1 cellular context compared by ENCODE assay signal in the genomic region with DNA sequence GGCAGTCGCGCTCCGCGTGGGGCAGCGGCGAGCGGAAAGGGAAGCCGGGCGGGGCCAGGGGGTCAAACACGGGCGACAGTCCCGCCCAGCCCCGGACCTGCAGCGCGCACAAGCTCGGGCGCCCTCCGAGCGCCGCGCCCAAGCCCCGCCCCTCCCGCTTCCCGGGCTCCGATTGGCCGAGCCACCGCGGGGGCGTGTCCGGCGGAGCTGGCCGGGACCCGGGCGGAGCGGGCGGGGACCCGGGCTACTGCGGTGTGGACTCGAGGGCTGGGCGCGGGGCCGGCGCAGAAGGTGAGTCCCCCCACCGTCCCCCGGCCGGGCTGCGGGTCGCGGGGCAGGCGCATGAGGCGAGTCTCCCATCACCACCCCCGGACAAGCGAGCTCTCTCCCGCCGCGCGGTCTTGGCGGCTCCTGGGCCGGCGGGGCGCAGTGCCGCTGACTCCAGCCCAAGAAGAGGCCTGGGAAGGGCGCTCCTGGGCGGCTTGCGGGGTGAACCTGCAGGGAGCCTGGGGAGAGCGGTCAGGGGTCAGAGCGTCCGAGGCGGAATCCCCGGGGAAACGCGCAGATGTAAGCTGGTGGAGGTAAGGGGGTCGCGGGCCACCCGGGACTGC.
A peak's percentile ranks its signal among the peaks of the same experiment; 100 is the strongest.
TF ChIP-seq lines count a peak whose summit lies in the region.

A gene with protein sequence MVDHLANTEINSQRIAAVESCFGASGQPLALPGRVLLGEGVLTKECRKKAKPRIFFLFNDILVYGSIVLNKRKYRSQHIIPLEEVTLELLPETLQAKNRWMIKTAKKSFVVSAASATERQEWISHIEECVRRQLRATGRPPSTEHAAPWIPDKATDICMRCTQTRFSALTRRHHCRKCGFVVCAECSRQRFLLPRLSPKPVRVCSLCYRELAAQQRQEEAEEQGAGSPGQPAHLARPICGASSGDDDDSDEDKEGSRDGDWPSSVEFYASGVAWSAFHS (plus strand): TSS at position 247 of the 611 bp plus-strand sequence. CDS start 8,379 bp downstream, outside the sequence.

TF ChIP-seq in HepG2, 621 proteins besides CTCF, POLR2A, EP300 and RAD21 (continued from another document and continues in another):
- TF ChIP-seq AGO2 (optimal IDR thresholded peaks at IDR 0.05; ENCODE audit: low read depth, low read length) (peak; percentile 15), ZNF232 (CRISPR knock-in tag; IDR thresholded peaks at IDR 0.05; ENCODE audit: borderline replicate concordance) (no peak), MATR3 (CRISPR knock-in tag; IDR thresholded peaks at IDR 0.05) (no peak), ZFY (CRISPR knock-in tag; IDR thresholded peaks at IDR 0.05) (peak; percentile 52), ARNT2 (CRISPR knock-in tag; IDR thresholded peaks at IDR 0.05; ENCODE audit: low read depth) (peak; percentile 45; the same call in 1 of the 2 replicates), ZNF567 (CRISPR knock-in tag; IDR thresholded peaks at IDR 0.05; ENCODE audit: borderline replicate concordance) (no peak), IRX3 (CRISPR knock-in tag; IDR thresholded peaks at IDR 0.05; ENCODE audit: borderline replicate concordance, low read depth) (no peak), NONO (IDR thresholded peaks at IDR 0.05) (no peak), NONO (CRISPR knock-in tag; conservative IDR thresholded peaks at IDR 0.05) (0 out of 2 replicates have a peak, but pooled peaks have one; percentile 34), ZNF24 (IDR thresholded peaks at IDR 0.05) (no peak), EED (CRISPR knock-in tag; IDR thresholded peaks at IDR 0.05) (no peak), NRL (CRISPR knock-in tag; IDR thresholded peaks at IDR 0.05; ENCODE audit: borderline replicate concordance) (no peak), ZNF274 (CRISPR knock-in tag; IDR thresholded peaks at IDR 0.05) (0 out of 2 replicates have a peak, but pooled peaks have one; percentile 64), ZNF44 (CRISPR knock-in tag; IDR thresholded peaks at IDR 0.05) (no peak), KDM2A (CRISPR knock-in tag; IDR thresholded peaks at IDR 0.05; ENCODE audit: borderline replicate concordance, low read depth) (peak; percentile 45; the same call in 1 of the 2 replicates), HDAC2 (CRISPR knock-in tag; IDR thresholded peaks at IDR 0.05) (no peak), ZNF331 (CRISPR knock-in tag; IDR thresholded peaks at IDR 0.05) (no peak), HNF4A (CRISPR knock-in tag; IDR thresholded peaks at IDR 0.05) (0 out of 2 replicates have a peak, but pooled peaks have one; percentile 2), TBP (CRISPR knock-in tag; IDR thresholded peaks at IDR 0.05) (no peak), CEBPB (IDR thresholded peaks at IDR 0.05; ENCODE audit: borderline replicate concordance, low read depth, low read length) (no peak), RBFOX2 (IDR thresholded peaks at IDR 0.05; ENCODE audit: low read depth, low read length) (peak; percentile 69; the same call in 1 of the 2 replicates), NAIF1 (CRISPR knock-in tag; IDR thresholded peaks at IDR 0.05; ENCODE audit: borderline replicate concordance) (no peak), POLR2AphosphoS2 (IDR thresholded peaks at IDR 0.05; ENCODE audit: low read depth, low read length) (no peak), CENPT (CRISPR knock-in tag; IDR thresholded peaks at IDR 0.05; ENCODE audit: low read depth) (no peak), ZNF432 (CRISPR knock-in tag; IDR thresholded peaks at IDR 0.05; ENCODE audit: borderline replicate concordance) (no peak), ZNF431 (CRISPR knock-in tag; IDR thresholded peaks at IDR 0.05; ENCODE audit: borderline replicate concordance, low read depth) (0 out of 2 replicates have a peak, but pooled peaks have one; percentile 55), ZNF557 (CRISPR knock-in tag; IDR thresholded peaks at IDR 0.05) (no peak), ZNF556 (CRISPR knock-in tag; IDR thresholded peaks at IDR 0.05; ENCODE audit: borderline replicate concordance) (no peak), ZSCAN20 (CRISPR knock-in tag; IDR thresholded peaks at IDR 0.05; ENCODE audit: borderline replicate concordance) (peak; percentile 38; the same call in 1 of the 2 replicates), IKZF4 (CRISPR knock-in tag; IDR thresholded peaks at IDR 0.05; ENCODE audit: borderline replicate concordance, low read depth, not compliant biosample characterization) (peak; percentile 60), CBFB (CRISPR knock-in tag; IDR thresholded peaks at IDR 0.05) (0 out of 2 replicates have a peak, but pooled peaks have one; percentile 9), MTA1 (CRISPR knock-in tag; IDR thresholded peaks at IDR 0.05; ENCODE audit: borderline replicate concordance) (no peak), GLI4 (CRISPR knock-in tag; IDR thresholded peaks at IDR 0.05; ENCODE audit: borderline replicate concordance) (no peak; the same call in 1 of the 2 replicates), KDM4B (CRISPR knock-in tag; IDR thresholded peaks at IDR 0.05) (0 out of 2 replicates have a peak, but pooled peaks have one; percentile 28), TAF15 (IDR thresholded peaks at IDR 0.05; ENCODE audit: low read depth, low read length, poor library complexity, severe bottlenecking) (no peak), ZFX (CRISPR knock-in tag; IDR thresholded peaks at IDR 0.05; ENCODE audit: low read depth) (peak; percentile 56), PITX1 (CRISPR knock-in tag; IDR thresholded peaks at IDR 0.05) (no peak), ZBTB21 (CRISPR knock-in tag; IDR thresholded peaks at IDR 0.05) (no peak), ZNF354B (CRISPR knock-in tag; IDR thresholded peaks at IDR 0.05) (no peak), ZSCAN22 (CRISPR knock-in tag; IDR thresholded peaks at IDR 0.05) (no peak)
- TF ChIP-seq, protein P1, sequence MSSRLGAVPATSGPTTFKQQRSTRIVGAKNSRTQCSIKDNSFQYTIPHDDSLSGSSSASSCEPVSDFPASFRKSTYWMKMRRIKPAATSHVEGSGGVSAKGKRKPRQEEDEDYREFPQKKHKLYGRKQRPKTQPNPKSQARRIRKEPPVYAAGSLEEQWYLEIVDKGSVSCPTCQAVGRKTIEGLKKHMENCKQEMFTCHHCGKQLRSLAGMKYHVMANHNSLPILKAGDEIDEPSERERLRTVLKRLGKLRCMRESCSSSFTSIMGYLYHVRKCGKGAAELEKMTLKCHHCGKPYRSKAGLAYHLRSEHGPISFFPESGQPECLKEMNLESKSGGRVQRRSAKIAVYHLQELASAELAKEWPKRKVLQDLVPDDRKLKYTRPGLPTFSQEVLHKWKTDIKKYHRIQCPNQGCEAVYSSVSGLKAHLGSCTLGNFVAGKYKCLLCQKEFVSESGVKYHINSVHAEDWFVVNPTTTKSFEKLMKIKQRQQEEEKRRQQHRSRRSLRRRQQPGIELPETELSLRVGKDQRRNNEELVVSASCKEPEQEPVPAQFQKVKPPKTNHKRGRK (CRISPR knock-in tag; IDR thresholded peaks at IDR 0.05): no peak
- TF ChIP-seq, protein P2, sequence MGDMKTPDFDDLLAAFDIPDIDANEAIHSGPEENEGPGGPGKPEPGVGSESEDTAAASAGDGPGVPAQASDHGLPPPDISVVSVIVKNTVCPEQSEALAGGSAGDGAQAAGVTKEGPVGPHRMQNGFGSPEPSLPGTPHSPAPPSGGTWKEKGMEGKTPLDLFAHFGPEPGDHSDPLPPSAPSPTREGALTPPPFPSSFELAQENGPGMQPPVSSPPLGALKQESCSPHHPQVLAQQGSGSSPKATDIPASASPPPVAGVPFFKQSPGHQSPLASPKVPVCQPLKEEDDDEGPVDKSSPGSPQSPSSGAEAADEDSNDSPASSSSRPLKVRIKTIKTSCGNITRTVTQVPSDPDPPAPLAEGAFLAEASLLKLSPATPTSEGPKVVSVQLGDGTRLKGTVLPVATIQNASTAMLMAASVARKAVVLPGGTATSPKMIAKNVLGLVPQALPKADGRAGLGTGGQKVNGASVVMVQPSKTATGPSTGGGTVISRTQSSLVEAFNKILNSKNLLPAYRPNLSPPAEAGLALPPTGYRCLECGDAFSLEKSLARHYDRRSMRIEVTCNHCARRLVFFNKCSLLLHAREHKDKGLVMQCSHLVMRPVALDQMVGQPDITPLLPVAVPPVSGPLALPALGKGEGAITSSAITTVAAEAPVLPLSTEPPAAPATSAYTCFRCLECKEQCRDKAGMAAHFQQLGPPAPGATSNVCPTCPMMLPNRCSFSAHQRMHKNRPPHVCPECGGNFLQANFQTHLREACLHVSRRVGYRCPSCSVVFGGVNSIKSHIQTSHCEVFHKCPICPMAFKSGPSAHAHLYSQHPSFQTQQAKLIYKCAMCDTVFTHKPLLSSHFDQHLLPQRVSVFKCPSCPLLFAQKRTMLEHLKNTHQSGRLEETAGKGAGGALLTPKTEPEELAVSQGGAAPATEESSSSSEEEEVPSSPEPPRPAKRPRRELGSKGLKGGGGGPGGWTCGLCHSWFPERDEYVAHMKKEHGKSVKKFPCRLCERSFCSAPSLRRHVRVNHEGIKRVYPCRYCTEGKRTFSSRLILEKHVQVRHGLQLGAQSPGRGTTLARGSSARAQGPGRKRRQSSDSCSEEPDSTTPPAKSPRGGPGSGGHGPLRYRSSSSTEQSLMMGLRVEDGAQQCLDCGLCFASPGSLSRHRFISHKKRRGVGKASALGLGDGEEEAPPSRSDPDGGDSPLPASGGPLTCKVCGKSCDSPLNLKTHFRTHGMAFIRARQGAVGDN (CRISPR knock-in tag; IDR thresholded peaks at IDR 0.05): peak; percentile 61
- TF ChIP-seq, protein P3, sequence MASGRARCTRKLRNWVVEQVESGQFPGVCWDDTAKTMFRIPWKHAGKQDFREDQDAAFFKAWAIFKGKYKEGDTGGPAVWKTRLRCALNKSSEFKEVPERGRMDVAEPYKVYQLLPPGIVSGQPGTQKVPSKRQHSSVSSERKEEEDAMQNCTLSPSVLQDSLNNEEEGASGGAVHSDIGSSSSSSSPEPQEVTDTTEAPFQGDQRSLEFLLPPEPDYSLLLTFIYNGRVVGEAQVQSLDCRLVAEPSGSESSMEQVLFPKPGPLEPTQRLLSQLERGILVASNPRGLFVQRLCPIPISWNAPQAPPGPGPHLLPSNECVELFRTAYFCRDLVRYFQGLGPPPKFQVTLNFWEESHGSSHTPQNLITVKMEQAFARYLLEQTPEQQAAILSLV (CRISPR knock-in tag; IDR thresholded peaks at IDR 0.05; ENCODE audit: borderline replicate concordance): peak; percentile 14; the same call in 1 of the 2 replicates
- TF ChIP-seq, protein P4, sequence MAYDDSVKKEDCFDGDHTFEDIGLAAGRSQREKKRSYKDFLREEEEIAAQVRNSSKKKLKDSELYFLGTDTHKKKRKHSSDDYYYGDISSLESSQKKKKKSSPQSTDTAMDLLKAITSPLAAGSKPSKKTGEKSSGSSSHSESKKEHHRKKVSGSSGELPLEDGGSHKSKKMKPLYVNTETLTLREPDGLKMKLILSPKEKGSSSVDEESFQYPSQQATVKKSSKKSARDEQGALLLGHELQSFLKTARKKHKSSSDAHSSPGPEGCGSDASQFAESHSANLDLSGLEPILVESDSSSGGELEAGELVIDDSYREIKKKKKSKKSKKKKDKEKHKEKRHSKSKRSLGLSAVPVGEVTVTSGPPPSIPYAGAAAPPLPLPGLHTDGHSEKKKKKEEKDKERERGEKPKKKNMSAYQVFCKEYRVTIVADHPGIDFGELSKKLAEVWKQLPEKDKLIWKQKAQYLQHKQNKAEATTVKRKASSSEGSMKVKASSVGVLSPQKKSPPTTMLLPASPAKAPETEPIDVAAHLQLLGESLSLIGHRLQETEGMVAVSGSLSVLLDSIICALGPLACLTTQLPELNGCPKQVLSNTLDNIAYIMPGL (CRISPR knock-in tag; IDR thresholded peaks at IDR 0.05; ENCODE audit: borderline replicate concordance in 1 of 2, low read depth in 1 of 2): 0 out of 4 replicates have a peak, but pooled peaks of 1 of the 2 experiments have one; percentile 29
- TF ChIP-seq, protein P5, sequence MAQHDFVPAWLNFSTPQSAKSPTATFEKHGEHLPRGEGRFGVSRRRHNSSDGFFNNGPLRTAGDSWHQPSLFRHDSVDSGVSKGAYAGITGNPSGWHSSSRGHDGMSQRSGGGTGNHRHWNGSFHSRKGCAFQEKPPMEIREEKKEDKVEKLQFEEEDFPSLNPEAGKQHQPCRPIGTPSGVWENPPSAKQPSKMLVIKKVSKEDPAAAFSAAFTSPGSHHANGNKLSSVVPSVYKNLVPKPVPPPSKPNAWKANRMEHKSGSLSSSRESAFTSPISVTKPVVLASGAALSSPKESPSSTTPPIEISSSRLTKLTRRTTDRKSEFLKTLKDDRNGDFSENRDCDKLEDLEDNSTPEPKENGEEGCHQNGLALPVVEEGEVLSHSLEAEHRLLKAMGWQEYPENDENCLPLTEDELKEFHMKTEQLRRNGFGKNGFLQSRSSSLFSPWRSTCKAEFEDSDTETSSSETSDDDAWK (CRISPR knock-in tag; IDR thresholded peaks at IDR 0.05): no peak
- TF ChIP-seq, protein P6, sequence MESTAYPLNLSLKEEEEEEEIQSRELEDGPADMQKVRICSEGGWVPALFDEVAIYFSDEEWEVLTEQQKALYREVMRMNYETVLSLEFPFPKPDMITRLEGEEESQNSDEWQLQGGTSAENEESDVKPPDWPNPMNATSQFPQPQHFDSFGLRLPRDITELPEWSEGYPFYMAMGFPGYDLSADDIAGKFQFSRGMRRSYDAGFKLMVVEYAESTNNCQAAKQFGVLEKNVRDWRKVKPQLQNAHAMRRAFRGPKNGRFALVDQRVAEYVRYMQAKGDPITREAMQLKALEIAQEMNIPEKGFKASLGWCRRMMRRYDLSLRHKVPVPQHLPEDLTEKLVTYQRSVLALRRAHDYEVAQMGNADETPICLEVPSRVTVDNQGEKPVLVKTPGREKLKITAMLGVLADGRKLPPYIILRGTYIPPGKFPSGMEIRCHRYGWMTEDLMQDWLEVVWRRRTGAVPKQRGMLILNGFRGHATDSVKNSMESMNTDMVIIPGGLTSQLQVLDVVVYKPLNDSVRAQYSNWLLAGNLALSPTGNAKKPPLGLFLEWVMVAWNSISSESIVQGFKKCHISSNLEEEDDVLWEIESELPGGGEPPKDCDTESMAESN (CRISPR knock-in tag; conservative IDR thresholded peaks at IDR 0.05): no peak; the same call in 1 of the 2 replicates
- TF ChIP-seq, protein P7, sequence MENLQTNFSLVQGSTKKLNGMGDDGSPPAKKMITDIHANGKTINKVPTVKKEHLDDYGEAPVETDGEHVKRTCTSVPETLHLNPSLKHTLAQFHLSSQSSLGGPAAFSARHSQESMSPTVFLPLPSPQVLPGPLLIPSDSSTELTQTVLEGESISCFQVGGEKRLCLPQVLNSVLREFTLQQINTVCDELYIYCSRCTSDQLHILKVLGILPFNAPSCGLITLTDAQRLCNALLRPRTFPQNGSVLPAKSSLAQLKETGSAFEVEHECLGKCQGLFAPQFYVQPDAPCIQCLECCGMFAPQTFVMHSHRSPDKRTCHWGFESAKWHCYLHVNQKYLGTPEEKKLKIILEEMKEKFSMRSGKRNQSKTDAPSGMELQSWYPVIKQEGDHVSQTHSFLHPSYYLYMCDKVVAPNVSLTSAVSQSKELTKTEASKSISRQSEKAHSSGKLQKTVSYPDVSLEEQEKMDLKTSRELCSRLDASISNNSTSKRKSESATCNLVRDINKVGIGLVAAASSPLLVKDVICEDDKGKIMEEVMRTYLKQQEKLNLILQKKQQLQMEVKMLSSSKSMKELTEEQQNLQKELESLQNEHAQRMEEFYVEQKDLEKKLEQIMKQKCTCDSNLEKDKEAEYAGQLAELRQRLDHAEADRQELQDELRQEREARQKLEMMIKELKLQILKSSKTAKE (CRISPR knock-in tag; IDR thresholded peaks at IDR 0.05; ENCODE audit: borderline replicate concordance): no peak
